In genomic region chr1:6397844-6398243, GRCh38 we compare ENCODE assay signal across 24 cellular contexts. TPM values are rescaled to one million over a fixed set of nuclear protein-coding genes. Genes with fewer than 3 reads are reported as not detected.
DNase-seq lines count a peak whose midpoint lies in the region; ATAC-seq, FAIRE-seq and TF ChIP-seq lines count a peak whose summit lies in the region.
"Had no signal": no experiment of that assay in that cellular context is flagged by ENCODE, and none has a peak within 500 bp of the region (broad histone marks: within the 10 kb centered on the region; RNA-seq: fewer than 3 reads in every experiment).

No MANE protein-coding gene starts in this region.

- H3K9me3 ChIP-seq in HepG2 (ENCODE audit: low read length) (no peaks in the 10 kb centered on the region), right lobe of liver (no peaks in the 10 kb centered on the region), kidney (ENCODE audit: control insufficient read depth in 1 of 2, low read length in 2 of 2) (no peaks in the 10 kb centered on the region)
- H3K9me3 ChIP-seq: A549, Caco-2 had no signal

- H3K27ac ChIP-seq in HepG2 (ENCODE audit: extremely low read length, insufficient read depth, low read length) (no peak overlapping the region), right lobe of liver (no peak overlapping the region), kidney (ENCODE audit: low read depth in 2 of 2, low read length in 2 of 2) (no peak overlapping the region)
- H3K27ac ChIP-seq: A549, KMS-11 had no signal

- TF ChIP-seq CTCF in HepG2 (CRISPR knock-in tag; IDR thresholded peaks at IDR 0.05) (no peak), right lobe of liver (IDR thresholded peaks at IDR 0.05) (no peak), kidney (IDR thresholded peaks at IDR 0.05; ENCODE audit: borderline replicate concordance, extremely low read depth, insufficient read depth) (no peak), type B pancreatic cell (conservative IDR thresholded peaks at IDR 0.05) (no peak)

- H3K9ac ChIP-seq in HepG2 (ENCODE audit: insufficient read depth, low read depth, low read length) (no peak overlapping the region), kidney (ENCODE audit: low read length in 2 of 2) (no peak overlapping the region)
- H3K9ac ChIP-seq: KMS-11 had no signal

- WGBS in HepG2 (ENCODE audit: low lambda C conversion rate) = 5% methylated on average over 7 of the region's 7 CpGs
- 38% methylated on average over 7 of the region's 7 CpGs for WGBS in right lobe of liver (ENCODE audit: insufficient coverage, low coverage, low lambda C conversion rate, missing lambda C conversion rate)

- H3K36me3 ChIP-seq in HepG2 (replicated peaks in 1 of 2; ENCODE audit: control insufficient read depth in 1 of 2, insufficient read depth in 2 of 2, low read length in 2 of 2) (no peaks in the 10 kb centered on the region), right lobe of liver (no peaks in the 10 kb centered on the region), kidney (ENCODE audit: control insufficient read depth in 1 of 2, insufficient read depth in 2 of 2, low read length in 2 of 2) (no peaks in the 10 kb centered on the region)

- H3K4me2 ChIP-seq in HepG2 (ENCODE audit: low read depth, low read length) = peak overlapping the region; percentile 51
- H3K4me2 ChIP-seq: A549, KMS-11 had no signal

- H3K4me1 Mint-ChIP-seq in activated T-helper 17 cell treated with anti-CD3 and anti-CD28 coated beads, Interleukin-2, amount 50 U/mL, for 72 hours = no peaks in the 10 kb centered on the region
- H3K4me1 Mint-ChIP-seq in type B pancreatic cell (ENCODE audit: unreplicated experiment) = peaks cover 6% of the 10 kb centered on the region

- H3K27ac Mint-ChIP-seq in activated T-helper 17 cell treated with anti-CD3 and anti-CD28 coated beads, Interleukin-2, amount 50 U/mL, for 72 hours = peak overlapping the region; percentile 60
- H3K27ac Mint-ChIP-seq in type B pancreatic cell = peak overlapping the region; percentile 18
- H3K27ac Mint-ChIP-seq: CD8-positive, alpha-beta T cell had no signal

- H3K27me3 ChIP-seq in HepG2 (ENCODE audit: control insufficient read depth in 1 of 2, insufficient read depth in 2 of 2, low read length in 2 of 2) = peaks cover 0 to 7% of the 10 kb centered on the region in 2 experiments; a peak in 2 of 5 replicates
- H3K27me3 ChIP-seq in right lobe of liver = no peaks in the 10 kb centered on the region

- FAIRE-seq in HepG2 (lab: Jason Lieb, UNC) (no peak), kidney (lab: Jason Lieb, UNC) (no peak)
- FAIRE-seq: A549, GM12892, GM19239, H54 had no signal

- POLR2A ChIA-PET in HepG2 (lab: Yijun Ruan, JAX) = no interaction called here

- no peak overlapping the region for H3K4me3 Mint-ChIP-seq in activated T-helper 17 cell treated with anti-CD3 and anti-CD28 coated beads, Interleukin-2, amount 50 U/mL, for 72 hours
- no peak overlapping the region for H3K4me3 Mint-ChIP-seq in type B pancreatic cell
- H3K4me3 Mint-ChIP-seq: CD8-positive, alpha-beta T cell had no signal

- no peaks in the 10 kb centered on the region for H3K27me3 Mint-ChIP-seq in activated T-helper 17 cell treated with anti-CD3 and anti-CD28 coated beads, Interleukin-2, amount 50 U/mL, for 72 hours
- H3K27me3 Mint-ChIP-seq in type B pancreatic cell = peaks cover 26% of the 10 kb centered on the region

- no peaks in the 10 kb centered on the region for H3K36me3 Mint-ChIP-seq in activated T-helper 17 cell treated with anti-CD3 and anti-CD28 coated beads, Interleukin-2, amount 50 U/mL, for 72 hours (ENCODE audit: low read depth)
- no peaks in the 10 kb centered on the region for H3K36me3 Mint-ChIP-seq in type B pancreatic cell
- H3K36me3 Mint-ChIP-seq: CD8-positive, alpha-beta T cell had no signal

- in situ Hi-C loops in HepG2 (cut with HindIII; ENCODE audit: extremely low pct_ligation_motif_present, low pct_unique_long_range_greater_than_20kb) = no loop called here

- no peaks in the 10 kb centered on the region for H4K20me1 ChIP-seq in HepG2 (ENCODE audit: insufficient read depth, low read length)

- H3K4me1 ChIP-seq in HepG2 (ENCODE audit: insufficient read depth, low read length) = peaks cover 32% of the 10 kb centered on the region
- peaks cover 0 to 5% (median 2%) of the 10 kb centered on the region in 4 donors for H3K4me1 ChIP-seq in right lobe of liver
- H3K4me1 ChIP-seq in kidney (ENCODE audit: control insufficient read depth in 1 of 2, insufficient read depth in 1 of 2, low read depth in 1 of 2, low read length in 2 of 2) = peaks cover 0 to 4% of the 10 kb centered on the region in 2 donors
- H3K4me1 ChIP-seq: A549, Caco-2 had no signal

- no peaks in the 10 kb centered on the region for H3K9me3 Mint-ChIP-seq in activated T-helper 17 cell treated with anti-CD3 and anti-CD28 coated beads, Interleukin-2, amount 50 U/mL, for 72 hours
- H3K9me3 Mint-ChIP-seq in type B pancreatic cell = no peaks in the 10 kb centered on the region
- H3K9me3 Mint-ChIP-seq: CD8-positive, alpha-beta T cell had no signal

- BruUV-seq in HepG2 (replicated peaks; lab: Mats Ljungman, UMichigan) = no TSS peak

- CTCF ChIA-PET in HepG2 (lab: Yijun Ruan, JAX; ENCODE audit: low intra/inter-chr PET ratio, low total read pairs) = no interaction called here

- no peak for ATAC-seq in HepG2
- no peak for ATAC-seq in right lobe of liver
- no peak for ATAC-seq in activated T-helper 17 cell treated with anti-CD3 and anti-CD28 coated beads, Interleukin-2, amount 50 U/mL, for 72 hours (replicated peaks)
- no peak for ATAC-seq in HG03342 (IDR thresholded peaks at IDR 0.05; ENCODE audit: unreplicated experiment)
- ATAC-seq: A549; CD8-positive, alpha-beta T cell had no signal

- TF ChIP-seq POLR2A in HepG2 (IDR thresholded peaks at IDR 0.05; ENCODE audit: insufficient read depth in 1 of 2, low read depth in 2 of 2, low read length in 2 of 2) (no peak), right lobe of liver (IDR thresholded peaks at IDR 0.05) (no peak)

- H3K79me2 ChIP-seq in HepG2 (ENCODE audit: insufficient read depth, low read length) = no peaks in the 10 kb centered on the region

- TF ChIP-seq EP300 in HepG2 (IDR thresholded peaks at IDR 0.05; ENCODE audit: low read depth in 2 of 2, low read length in 2 of 2) = no peak
- TF ChIP-seq EP300 in HepG2 (CRISPR knock-in tag; IDR thresholded peaks at IDR 0.05; ENCODE audit: borderline replicate concordance) = no peak

- peak overlapping the region; percentile 59 for H2AFZ ChIP-seq in HepG2 (ENCODE audit: low read length)

- DNase-seq in HepG2 (ENCODE audit: low spot score) = no peak
- no peak for DNase-seq in right lobe of liver
- peak; percentile 31 for DNase-seq in kidney
- DNase-seq in type B pancreatic cell (ENCODE audit: extremely low spot score, unreplicated experiment) = no peak
- DNase-seq in germinal center (ENCODE audit: low spot score) = no peak
- no peak for DNase-seq in NCI-H2227 (lab: John Stamatoyannopoulos, UW; ENCODE audit: unreplicated experiment)
- DNase-seq: C1 segment of cervical spinal cord; Caco-2; CD8-positive, alpha-beta T cell; DMS79 treated with DMSO at 0.1 percent for 48 hours; MM.1S; NCI-H2029; NCI-H446 treated with DMSO at 0.1 percent for 48 hours; NCI-H526; RPMI8226; SHP77 had no signal

- TF ChIP-seq RAD21 in HepG2 (CRISPR knock-in tag; IDR thresholded peaks at IDR 0.05) = no peak

- H3K4me3 ChIP-seq in HepG2 (replicated peaks in 1 of 3; ENCODE audit: insufficient read depth in 1 of 3, low read depth in 2 of 3, low read length in 3 of 3) (no peak overlapping the region), right lobe of liver (no peak overlapping the region), kidney (ENCODE audit: low read length in 2 of 2) (no peak overlapping the region)
- H3K4me3 ChIP-seq: A549 had no signal

- intact Hi-C loops in HepG2 (cut with micrococcal nuclease; ENCODE audit: unreplicated experiment) = no loop called here
- intact Hi-C loops in right lobe of liver (cut with DNase I) = loop anchor here in 1 of 2 donors (5.0 kb wide), 1 partner anchor 51 kb away; no protein-coding TSS in a partner anchor
- intact Hi-C loops in kidney (cut with DNase I) = no loop called here

RNA-seq across cellular contexts. Expression of gene ACOT7, which starts 4.3 kb away (rescaled TPM):
- 33.0 and 43.2 TPM in 2 replicates for total RNA-seq in HepG2 (2016; rRNA removed; fragmentation: Illumina TruSeq; extraction: Trizol)
- total RNA-seq in HepG2 (2016; cell fraction: cytosol; rRNA removed; fragmentation: Illumina TruSeq; extraction: Trizol; ENCODE audit: low read depth) = 11.5 and 12.1 TPM in 2 replicates
- total RNA-seq in HepG2 (2016; cell fraction: insoluble cytoplasmic fraction; rRNA removed; fragmentation: Illumina TruSeq; extraction: Trizol) = 34.5 and 39.6 TPM in 2 replicates
- total RNA-seq in HepG2 (2016; cell fraction: membrane; rRNA removed; fragmentation: Illumina TruSeq; extraction: Trizol) = 19.5 and 22.7 TPM in 2 replicates
- total RNA-seq in HepG2 (2016; cell fraction: nucleus; rRNA removed; fragmentation: Illumina TruSeq; extraction: Trizol) = 16.0 and 18.3 TPM in 2 replicates
- 47.6 and 55.8 TPM in 2 replicates for polyA plus RNA-seq in HepG2 (2011; rRNA removed)
- polyA plus RNA-seq in HepG2 (2011; cell fraction: cytosol; rRNA removed) = 41.0 and 59.2 TPM in 2 replicates
- 29.4 and 30.1 TPM in 2 replicates for polyA plus RNA-seq in HepG2 (2011; cell fraction: nucleus; rRNA removed)
- 30.1 and 36.4 TPM in 2 replicates for polyA plus RNA-seq in HepG2 (2012)
- 25.5 and 27.1 TPM in 2 replicates for polyA plus RNA-seq in HepG2 (2016; cell fraction: cytosol; fragmentation: Illumina TruSeq; extraction: Trizol; ENCODE audit: low read depth)
- polyA plus RNA-seq in HepG2 (2016; cell fraction: insoluble cytoplasmic fraction; fragmentation: Illumina TruSeq; extraction: Trizol; ENCODE audit: low read depth) = 80.5 and 96.2 TPM in 2 replicates
- polyA plus RNA-seq in HepG2 (2016; cell fraction: membrane; fragmentation: Illumina TruSeq; extraction: Trizol; ENCODE audit: low read depth) = 36.8 and 37.9 TPM in 2 replicates
- 47.6 and 48.4 TPM in 2 replicates for polyA plus RNA-seq in HepG2 (2016; cell fraction: nucleus; fragmentation: Illumina TruSeq; extraction: Trizol; ENCODE audit: insufficient read depth, low read depth)
- 55.4 and 66.9 TPM in 2 replicates for polyA minus RNA-seq in HepG2 (2011; rRNA and poly(A)+ RNA removed; ENCODE audit: low replicate concordance)
- polyA minus RNA-seq in HepG2 (2011; cell fraction: cytosol; rRNA and poly(A)+ RNA removed) = 14.3 and 18.7 TPM in 2 replicates
- 8.0 and 8.6 TPM in 2 replicates for polyA minus RNA-seq in HepG2 (2011; cell fraction: nucleus; rRNA and poly(A)+ RNA removed)
- total RNA-seq in right lobe of liver = 10 to 100 TPM; 10.8 to 19.7 (median 14.1) TPM
- total RNA-seq in activated T-helper 17 cell treated with anti-CD3 and anti-CD28 coated beads, Interleukin-2, amount 50 U/mL, for 72 hours = 10 to 100 TPM; 43.5 to 96.3 TPM
- 23.0 TPM for total RNA-seq in kidney
- 135 TPM for polyA plus RNA-seq in kidney (ENCODE audit: insufficient read depth, low read depth, low replicate concordance)
- 31.8 and 40.0 TPM in 2 replicates for total RNA-seq in type B pancreatic cell (ENCODE audit: low replicate concordance)

RNA-seq across cellular contexts. Expression of gene HES2, which starts 21.9 kb away (rescaled TPM):
- total RNA-seq in HepG2 (2016; rRNA removed; fragmentation: Illumina TruSeq; extraction: Trizol) = 0.10 and 0.11 TPM in 2 replicates
- total RNA-seq in HepG2 (2016; cell fraction: cytosol; rRNA removed; fragmentation: Illumina TruSeq; extraction: Trizol; ENCODE audit: low read depth) = 0.30 TPM in 1 of 2 replicates, not detected in the other
- total RNA-seq in HepG2 (2016; cell fraction: insoluble cytoplasmic fraction; rRNA removed; fragmentation: Illumina TruSeq; extraction: Trizol) = 0.11 and 0.13 TPM in 2 replicates
- 0.07 and 0.28 TPM in 2 replicates for total RNA-seq in HepG2 (2016; cell fraction: membrane; rRNA removed; fragmentation: Illumina TruSeq; extraction: Trizol)
- total RNA-seq in HepG2 (2016; cell fraction: nucleus; rRNA removed; fragmentation: Illumina TruSeq; extraction: Trizol) = 0.12 TPM in 1 of 2 replicates, not detected in the other
- 0.13 and 0.17 TPM in 2 replicates for polyA plus RNA-seq in HepG2 (2011; rRNA removed)
- 0.09 and 0.15 TPM in 2 replicates for polyA plus RNA-seq in HepG2 (2011; cell fraction: cytosol; rRNA removed)
- polyA plus RNA-seq in HepG2 (2011; cell fraction: nucleus; rRNA removed) = 0.06 and 0.10 TPM in 2 replicates
- polyA plus RNA-seq in HepG2 (2012) = not detected in 2 replicates
- polyA plus RNA-seq in HepG2 (2016; cell fraction: cytosol; fragmentation: Illumina TruSeq; extraction: Trizol; ENCODE audit: low read depth) = not detected in 2 replicates
- polyA plus RNA-seq in HepG2 (2016; cell fraction: insoluble cytoplasmic fraction; fragmentation: Illumina TruSeq; extraction: Trizol; ENCODE audit: low read depth) = 0.05 TPM in 1 of 2 replicates, not detected in the other
- 0.03 TPM in 1 of 2 replicates, not detected in the other for polyA plus RNA-seq in HepG2 (2016; cell fraction: membrane; fragmentation: Illumina TruSeq; extraction: Trizol; ENCODE audit: low read depth)
- polyA plus RNA-seq in HepG2 (2016; cell fraction: nucleus; fragmentation: Illumina TruSeq; extraction: Trizol; ENCODE audit: insufficient read depth, low read depth) = 0.11 and 0.14 TPM in 2 replicates
- 0.02 and 1.8 TPM in 2 replicates for polyA minus RNA-seq in HepG2 (2011; rRNA and poly(A)+ RNA removed; ENCODE audit: low replicate concordance)
- polyA minus RNA-seq in HepG2 (2011; cell fraction: cytosol; rRNA and poly(A)+ RNA removed) = not detected in 2 replicates
- polyA minus RNA-seq in HepG2 (2011; cell fraction: nucleus; rRNA and poly(A)+ RNA removed) = 0.25 TPM in 1 of 2 replicates, not detected in the other
- total RNA-seq in right lobe of liver = 1 to 10 TPM in 1 of 6 experiments, under 1 TPM in 2, not detected in 3; 0.27 to 1.2 (median 0.68) TPM
- total RNA-seq in activated T-helper 17 cell treated with anti-CD3 and anti-CD28 coated beads, Interleukin-2, amount 50 U/mL, for 72 hours = under 1 TPM; 0.17 to 0.37 TPM
- 1.3 TPM for total RNA-seq in kidney
- 1.6 TPM for polyA plus RNA-seq in kidney (ENCODE audit: insufficient read depth, low read depth, low replicate concordance)
- 5.9 and 22.1 TPM in 2 replicates for total RNA-seq in type B pancreatic cell (ENCODE audit: low replicate concordance)
- total RNA-seq: CD8-positive, alpha-beta T cell had no signal

RNA-seq across cellular contexts. Expression of gene ESPN, which starts 26.7 kb away (rescaled TPM):
- total RNA-seq in HepG2 (2016; rRNA removed; fragmentation: Illumina TruSeq; extraction: Trizol) (38.5 and 48.6 TPM in 2 replicates), right lobe of liver (100 to 1,000 TPM in 4 of 6 experiments, 10 to 100 TPM in 2; 81.6 to 149 (median 120) TPM), kidney (14.2 TPM), type B pancreatic cell (ENCODE audit: low replicate concordance) (13.8 and 15.6 TPM in 2 replicates)
- total RNA-seq in HepG2 (2016; cell fraction: cytosol; rRNA removed; fragmentation: Illumina TruSeq; extraction: Trizol; ENCODE audit: low read depth) = 15.9 and 20.3 TPM in 2 replicates
- total RNA-seq in HepG2 (2016; cell fraction: insoluble cytoplasmic fraction; rRNA removed; fragmentation: Illumina TruSeq; extraction: Trizol) = 39.4 and 50.9 TPM in 2 replicates
- 30.5 and 39.8 TPM in 2 replicates for total RNA-seq in HepG2 (2016; cell fraction: membrane; rRNA removed; fragmentation: Illumina TruSeq; extraction: Trizol)
- total RNA-seq in HepG2 (2016; cell fraction: nucleus; rRNA removed; fragmentation: Illumina TruSeq; extraction: Trizol) = 25.3 and 27.5 TPM in 2 replicates
- polyA plus RNA-seq in HepG2 (2011; rRNA removed) (54.2 and 70.4 TPM in 2 replicates), kidney (ENCODE audit: insufficient read depth, low read depth, low replicate concordance) (112 TPM)
- polyA plus RNA-seq in HepG2 (2011; cell fraction: cytosol; rRNA removed) = 65.1 and 100 TPM in 2 replicates
- polyA plus RNA-seq in HepG2 (2011; cell fraction: nucleus; rRNA removed) = 169 and 184 TPM in 2 replicates
- 112 and 113 TPM in 2 replicates for polyA plus RNA-seq in HepG2 (2012)
- polyA plus RNA-seq in HepG2 (2016; cell fraction: cytosol; fragmentation: Illumina TruSeq; extraction: Trizol; ENCODE audit: low read depth) = 30.4 and 34.2 TPM in 2 replicates
- 72.8 and 91.0 TPM in 2 replicates for polyA plus RNA-seq in HepG2 (2016; cell fraction: insoluble cytoplasmic fraction; fragmentation: Illumina TruSeq; extraction: Trizol; ENCODE audit: low read depth)
- 46.8 and 50.8 TPM in 2 replicates for polyA plus RNA-seq in HepG2 (2016; cell fraction: membrane; fragmentation: Illumina TruSeq; extraction: Trizol; ENCODE audit: low read depth)
- polyA plus RNA-seq in HepG2 (2016; cell fraction: nucleus; fragmentation: Illumina TruSeq; extraction: Trizol; ENCODE audit: insufficient read depth, low read depth) = 64.4 and 66.2 TPM in 2 replicates
- polyA minus RNA-seq in HepG2 (2011; rRNA and poly(A)+ RNA removed; ENCODE audit: low replicate concordance) = 1.7 and 92.7 TPM in 2 replicates
- 102 and 107 TPM in 2 replicates for polyA minus RNA-seq in HepG2 (2011; cell fraction: cytosol; rRNA and poly(A)+ RNA removed)
- polyA minus RNA-seq in HepG2 (2011; cell fraction: nucleus; rRNA and poly(A)+ RNA removed) = 35.1 and 39.9 TPM in 2 replicates
- 1 to 10 TPM in 1 of 2 donors, under 1 TPM in 1; 0.71 to 3.5 TPM for total RNA-seq in activated T-helper 17 cell treated with anti-CD3 and anti-CD28 coated beads, Interleukin-2, amount 50 U/mL, for 72 hours
- total RNA-seq: HT1080 had no signal
